In genomic region chr2:237156131-237156856, GRCh38 we compare ENCODE assay signal across 8 cellular contexts.
DNase-seq lines count a peak whose midpoint lies in the region; ATAC-seq and TF ChIP-seq lines count a peak whose summit lies in the region.

No MANE protein-coding gene starts in this region.

- CTCF ChIA-PET in GM10248 (lab: Yijun Ruan, JAX), result interaction anchor here (0.8 to 1.1 kb wide), 2 partner anchors 313 to 356 kb away, joined by 3 read pairs; no protein-coding TSS in a partner anchor

- POLR2A ChIA-PET in naive thymus-derived CD8-positive, alpha-beta T cell (lab: Charles Lee), result no interaction called here
- POLR2A ChIA-PET in GM10248 (lab: Yijun Ruan, JAX), result no interaction called here

- no peaks in the 10 kb centered on the region for H3K36me3 ChIP-seq in adipocyte (ENCODE audit: control insufficient read depth, insufficient read depth, low read length, severe bottlenecking)

- DNase-seq in NB4 (ENCODE audit: low read depth), result peak; percentile 60
- DNase-seq in adipocyte (ENCODE audit: low read depth), result peak; percentile 94
- no peak for DNase-seq in naive thymus-derived CD8-positive, alpha-beta T cell
- peak; percentile 34 for DNase-seq in superior temporal gyrus (ENCODE audit: extremely low spot score)
- DNase-seq in CD14-positive monocyte (ENCODE audit: low spot score), result no peak
- DNase-seq in SKM-1 treated with dmso at 0.1 percent for 144 hours (lab: John Stamatoyannopoulos, UW; ENCODE audit: unreplicated experiment), result no peak
- no peak for DNase-seq in GM10248 (ENCODE audit: extremely low spot score)

- no peaks in the 10 kb centered on the region for H3K27me3 ChIP-seq in adipocyte (replicated peaks; ENCODE audit: control insufficient read depth, insufficient read depth, low read length)

- no peaks in the 10 kb centered on the region for H3K9me3 Mint-ChIP-seq in naive thymus-derived CD8-positive, alpha-beta T cell
- H3K9me3 Mint-ChIP-seq in CD14-positive monocyte, result no peaks in the 10 kb centered on the region

- H3K27me3 Mint-ChIP-seq in naive thymus-derived CD8-positive, alpha-beta T cell, result peaks cover 0 to 6% (median 0%) of the 10 kb centered on the region in 5 donors
- H3K27me3 Mint-ChIP-seq in CD14-positive monocyte (ENCODE audit: low read depth in 3 of 3), result peaks cover 16 to 33% (median 21%) of the 10 kb centered on the region in 3 donors

- no peak for TF ChIP-seq POLR2A in NB4 (IDR thresholded peaks at IDR 0.05; ENCODE audit: extremely low read depth, insufficient read length)

- H3K4me3 ChIP-seq in NB4 (ENCODE audit: low read depth, low read length) (no peak overlapping the region), adipocyte (ENCODE audit: low read length) (peak overlapping the region; percentile 44)

- intact Hi-C loops in CD14-positive monocyte (cut with micrococcal nuclease), result loop anchor here in 1 of 2 donors (10.0 kb wide), 1 partner anchor 319 kb away; no protein-coding TSS in a partner anchor

- peak overlapping the region in 3 of 10 donors; percentile 15 to 34 (median 15) for H3K4me3 Mint-ChIP-seq in naive thymus-derived CD8-positive, alpha-beta T cell
- H3K4me3 Mint-ChIP-seq in CD14-positive monocyte, result peak overlapping the region in 1 of 2 donors; percentile 18

- no peaks in the 10 kb centered on the region for H3K9me3 ChIP-seq in adipocyte (ENCODE audit: control insufficient read depth, low read length)

- TF ChIP-seq CTCF in NB4 (IDR thresholded peaks at IDR 0.05; ENCODE audit: low read depth, low read length) (no peak), CD14-positive monocyte (IDR thresholded peaks at IDR 0.05) (no peak), GM10248 (IDR thresholded peaks at IDR 0.05; ENCODE audit: control extremely low read depth, extremely low read depth, low read depth, missing control alignments) (no peak)

- H3K9ac ChIP-seq in adipocyte (ENCODE audit: low read length), result peak overlapping the region; percentile 89

- peak overlapping the region in 1 of 10 donors; percentile 61 for H3K27ac Mint-ChIP-seq in naive thymus-derived CD8-positive, alpha-beta T cell
- H3K27ac Mint-ChIP-seq in CD14-positive monocyte, result no peak overlapping the region

- H3K4me1 ChIP-seq in adipocyte (ENCODE audit: control insufficient read depth, insufficient read depth, low read length), result peaks cover 61% of the 10 kb centered on the region

- peaks cover 8 to 34% (median 16%) of the 10 kb centered on the region in 4 donors for H3K4me1 Mint-ChIP-seq in naive thymus-derived CD8-positive, alpha-beta T cell
- no peaks in the 10 kb centered on the region for H3K4me1 Mint-ChIP-seq in CD14-positive monocyte

- H3K36me3 Mint-ChIP-seq in naive thymus-derived CD8-positive, alpha-beta T cell, result no peaks in the 10 kb centered on the region
- H3K36me3 Mint-ChIP-seq in CD14-positive monocyte, result no peaks in the 10 kb centered on the region

- peak; percentile 41 to 61 for ATAC-seq in naive thymus-derived CD8-positive, alpha-beta T cell
- no peak for ATAC-seq in HG02938 (IDR thresholded peaks at IDR 0.05; ENCODE audit: unreplicated experiment)

Comparison
In these comparisons a context has a peak if more than half of its experiments do, and no peak if none do; other contexts are left out.
1. DNase-seq: peak in NB4 (single experiment), adipocyte (single experiment) and superior temporal gyrus (single experiment); none in naive thymus-derived CD8-positive, alpha-beta T cell (0 of 10), CD14-positive monocyte (single experiment), SKM-1 treated with dmso at 0.1 percent for 144 hours (single experiment) and GM10248 (single experiment).